ENCODE assay signal across 21 cellular contexts in genomic region chr11:98940913-98941312, GRCh38.
A peak's percentile ranks its signal among the peaks of the same experiment; 100 is the strongest.
DNase-seq lines count a peak whose midpoint lies in the region; ATAC-seq lines count a peak whose summit lies in the region.
"Had no signal": no experiment of that assay in that cellular context is flagged by ENCODE, and none has a peak within 500 bp of the region (broad histone marks: within the 10 kb centered on the region; RNA-seq: fewer than 3 reads in every experiment).

No MANE protein-coding gene starts in this region.

- H3K27ac ChIP-seq in iPS DF 6.9 (ENCODE audit: low read length) (no peak overlapping the region), aorta (ENCODE audit: low read depth in 1 of 2, low read length in 2 of 2) (no peak overlapping the region)
- H3K27ac ChIP-seq: epithelial cell of prostate, gastroesophageal sphincter, KMS-11, pancreas, right lobe of liver had no signal

- peak; percentile 68 for DNase-seq in DMS53 (lab: John Stamatoyannopoulos, UW)
- peak; percentile 16 for DNase-seq in M059J (ENCODE audit: low read depth)
- peak; percentile 8 for DNase-seq in SK-N-DZ (ENCODE audit: low spot score)
- peak; percentile 20 for DNase-seq in iPS DF 6.9 (ENCODE audit: low read depth, low spot score)
- DNase-seq in NCI-H345 treated with DMSO at 0.1 percent for 48 hours (lab: John Stamatoyannopoulos, UW; ENCODE audit: unreplicated experiment): no peak
- DNase-seq in aorta: no peak
- DNase-seq in activated effector memory CD4-positive, alpha-beta T cell treated with Interleukin-2 at 50 U/mL for 16 hours: no peak
- DNase-seq: activated CD4-positive, CD25-positive, alpha-beta regulatory T cell; activated CD8-positive, alpha-beta T cell treated with anti-CD3 and anti-CD28 coated beads for 36 hours; activated naive CD8-positive, alpha-beta T cell treated with anti-CD3 and anti-CD28 coated beads for 36 hours; activated T-cell treated with anti-CD3 and anti-CD28 coated beads, Interleukin-2, amount 50 U/mL, for 72 hours; GOT3; mammary epithelial cell; NCI-H1092 treated with DMSO at 0.1 percent for 48 hours; pancreas; right lobe of liver; SHP77 treated with DMSO at 0.1 percent for 48 hours had no signal

- no peaks in the 10 kb centered on the region for H3K9me3 ChIP-seq in iPS DF 6.9 (ENCODE audit: control insufficient read depth, insufficient read depth, low read length)
- H3K9me3 ChIP-seq in aorta (ENCODE audit: control insufficient read depth, low read length): peaks cover 1% of the 10 kb centered on the region
- H3K9me3 ChIP-seq: gastroesophageal sphincter, pancreas, right lobe of liver had no signal

- no peaks in the 10 kb centered on the region for H3K36me3 ChIP-seq in iPS DF 6.9 (ENCODE audit: control insufficient read depth, insufficient read depth, low read length)
- H3K36me3 ChIP-seq in aorta (ENCODE audit: control insufficient read depth in 1 of 2, insufficient read depth in 2 of 2, low read length in 1 of 2): no peaks in the 10 kb centered on the region
- H3K36me3 ChIP-seq: gastroesophageal sphincter, pancreas, right lobe of liver had no signal

- WGBS in iPS DF 6.9 (ENCODE audit: insufficient coverage, insufficient read length): no CpG with 5 or more reads among the region's 1 CpG
- WGBS in aorta, 2 donors: 24 to 56% methylated on average over 1 of the region's 1 CpG

- H3K4me3 ChIP-seq in iPS DF 6.9 (ENCODE audit: low read length) (no peak overlapping the region), aorta (ENCODE audit: low read length in 2 of 2) (no peak overlapping the region)
- H3K4me3 ChIP-seq: gastroesophageal sphincter, pancreas, right lobe of liver had no signal

- H3K4me1 ChIP-seq in iPS DF 6.9 (ENCODE audit: control insufficient read depth, insufficient read depth, low read length) (no peaks in the 10 kb centered on the region), aorta (ENCODE audit: control insufficient read depth in 1 of 2, insufficient read depth in 2 of 2, low read length in 2 of 2) (no peaks in the 10 kb centered on the region)
- H3K4me1 ChIP-seq: gastroesophageal sphincter, pancreas, right lobe of liver had no signal

- intact Hi-C loops in aorta (cut with DNase I): no loop called here

- ATAC-seq in HG02852 (IDR thresholded peaks at IDR 0.05; ENCODE audit: unreplicated experiment): no peak
- ATAC-seq in aorta (ENCODE audit: low FRiP score): no peak
- ATAC-seq: activated CD8-positive, alpha-beta T cell treated with anti-CD3 and anti-CD28 coated beads for 36 hours; activated T-cell treated with anti-CD3 and anti-CD28 coated beads, Interleukin-2, amount 50 U/mL, for 72 hours; gastroesophageal sphincter; pancreas; right lobe of liver had no signal

- H3K27me3 ChIP-seq in iPS DF 6.9 (ENCODE audit: control insufficient read depth, insufficient read depth, low read length): no peaks in the 10 kb centered on the region
- H3K27me3 ChIP-seq in aorta (ENCODE audit: control insufficient read depth in 1 of 2, insufficient read depth in 2 of 2, low read length in 1 of 2): no peaks in the 10 kb centered on the region
- H3K27me3 ChIP-seq: gastroesophageal sphincter, pancreas, right lobe of liver had no signal

Comparison
In these comparisons a context has a peak if more than half of its experiments do, and no peak if none do; other contexts are left out.
1. DNase-seq: peak in DMS53 (single experiment), M059J (single experiment), SK-N-DZ (single experiment) and iPS DF 6.9 (single experiment); none in NCI-H345 treated with DMSO at 0.1 percent for 48 hours (single experiment), aorta (0 of 2) and activated effector memory CD4-positive, alpha-beta T cell treated with Interleukin-2 at 50 U/mL for 16 hours (single experiment).